ENCODE assay signal across 9 cellular contexts in the genomic region with DNA sequence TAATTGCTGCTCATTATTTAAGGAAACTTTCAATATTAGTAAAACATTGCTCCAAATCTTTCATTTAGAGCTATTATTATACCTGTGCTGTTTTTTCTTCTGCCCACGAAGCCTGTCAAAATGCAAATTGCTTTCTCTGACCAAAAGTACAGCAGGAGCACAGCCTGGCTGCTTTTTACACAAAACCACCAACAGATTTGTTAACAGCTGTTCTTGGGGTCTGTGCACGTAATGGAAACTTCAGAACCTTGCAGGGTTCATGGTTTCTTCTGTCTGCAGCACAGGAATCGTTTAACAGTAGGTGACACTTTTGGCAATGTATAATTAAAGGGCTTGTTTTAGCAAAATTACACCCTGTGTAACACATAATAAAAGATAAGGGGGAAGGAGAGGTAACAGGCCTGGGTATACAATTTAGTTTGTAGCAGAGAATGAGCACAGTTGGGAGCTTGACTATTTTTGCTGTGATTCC.
DNase-seq lines count a peak whose midpoint lies in the region; ATAC-seq and TF ChIP-seq lines count a peak whose summit lies in the region.
"Had no signal": no experiment of that assay in that cellular context is flagged by ENCODE, and none has a peak within 500 bp of the region (broad histone marks: within the 10 kb centered on the region; RNA-seq: fewer than 3 reads in every experiment).

No MANE protein-coding gene starts in this region.

- no peaks in the 10 kb centered on the region for H3K36me3 Mint-ChIP-seq in Calu3 (ENCODE audit: insufficient read depth, unreplicated experiment)

- no peaks in the 10 kb centered on the region for H3K4me1 Mint-ChIP-seq in Calu3 (ENCODE audit: low read depth, unreplicated experiment)

- TF ChIP-seq CTCF in Calu3 (IDR thresholded peaks at IDR 0.05; ENCODE audit: unreplicated experiment) = no peak

- ATAC-seq in GM19438 (IDR thresholded peaks at IDR 0.05; ENCODE audit: low read depth, unreplicated experiment) (peak; percentile 94), HG03039 (IDR thresholded peaks at IDR 0.05; ENCODE audit: unreplicated experiment) (peak; percentile 94)

- no peaks in the 10 kb centered on the region for H3K27me3 Mint-ChIP-seq in Calu3 (ENCODE audit: unreplicated experiment)
- H3K27me3 Mint-ChIP-seq: B cell had no signal

- no peaks in the 10 kb centered on the region for H3K9me3 Mint-ChIP-seq in Calu3 (ENCODE audit: low read depth, unreplicated experiment)

- DNase-seq in DMS53 treated with DMSO at 0.1 percent for 48 hours (lab: John Stamatoyannopoulos, UW; ENCODE audit: unreplicated experiment) = peak; percentile 30
- peak; percentile 96 for DNase-seq in NCI-H2227 (lab: John Stamatoyannopoulos, UW; ENCODE audit: unreplicated experiment)
- no peak for DNase-seq in Calu3
- DNase-seq in HuH-7 (ENCODE audit: low spot score) = no peak
- DNase-seq in activated CD4-positive, alpha-beta T cell treated with anti-CD3 and anti-CD28 coated beads, Interleukin-2, amount 50 U/mL, for 1 hour = no peak
- DNase-seq in GM03348 (ENCODE audit: low spot score) = no peak

- no peak overlapping the region for H3K27ac Mint-ChIP-seq in Calu3 (ENCODE audit: unreplicated experiment)
- H3K27ac Mint-ChIP-seq: B cell had no signal

- intact Hi-C loops in Calu3 (cut with micrococcal nuclease; ENCODE audit: unreplicated experiment) = no loop called here

- no TSS peak for BruUV-seq in Calu3 (replicated peaks; lab: Mats Ljungman, UMichigan)

- CTCF ChIA-PET in Calu3 (lab: Charles Lee) = no interaction called here

- no peak overlapping the region for H3K4me3 Mint-ChIP-seq in Calu3 (ENCODE audit: low read depth, unreplicated experiment)
- H3K4me3 Mint-ChIP-seq: B cell had no signal

Comparison
In these comparisons a context has a peak if more than half of its experiments do, and no peak if none do; other contexts are left out.
1. DNase-seq: peak in DMS53 treated with DMSO at 0.1 percent for 48 hours (single experiment) and NCI-H2227 (single experiment); none in Calu3 (single experiment), HuH-7 (single experiment), activated CD4-positive, alpha-beta T cell treated with anti-CD3 and anti-CD28 coated beads, Interleukin-2, amount 50 U/mL, for 1 hour (single experiment) and GM03348 (single experiment).